ENCODE assay signal across 8 cellular contexts in the genomic region with DNA sequence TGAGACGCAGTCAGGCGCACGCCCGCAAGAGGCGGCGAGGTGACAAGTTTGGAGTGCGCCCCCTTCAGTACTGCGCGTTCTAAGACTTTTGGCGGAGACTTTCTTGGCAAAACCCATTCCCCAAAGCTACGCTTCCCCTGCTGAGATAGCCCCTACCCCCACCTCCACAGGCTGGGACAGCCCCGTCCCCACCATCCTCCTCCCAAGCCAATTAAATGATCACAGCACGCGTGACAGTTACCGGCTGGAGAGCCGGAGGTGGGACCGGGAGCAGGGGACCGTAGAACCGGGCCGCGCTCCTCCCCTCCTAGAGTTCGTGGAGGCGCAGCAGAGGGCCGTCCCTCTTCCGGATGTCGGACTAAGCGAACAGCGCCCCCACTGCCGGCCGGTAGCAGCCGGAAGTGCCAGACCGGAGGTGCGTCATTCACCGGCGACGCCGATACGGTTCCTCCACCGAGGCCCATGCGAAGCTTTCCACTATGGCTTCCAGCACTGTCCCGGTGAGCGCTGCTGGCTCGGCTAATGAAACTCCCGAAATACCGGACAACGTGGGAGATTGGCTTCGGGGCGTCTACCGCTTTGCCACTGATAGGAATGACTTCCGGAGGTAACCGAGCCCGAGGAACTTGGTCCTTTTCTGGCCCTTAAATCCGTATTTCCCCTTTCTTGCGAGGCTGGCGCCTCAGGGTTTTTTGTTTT.
DNase-seq lines count a peak whose midpoint lies in the region; ATAC-seq and FAIRE-seq lines count a peak whose summit lies in the region.

Gene TOMM6, plus strand, starts transcription at position 476 of the 699 bp plus-strand sequence. Its CDS starts 4 bp downstream, at position 480.

- H3K4me2 ChIP-seq in BLaER1: peak within 1 kb of the TSS; percentile 90

- peak; percentile 87 for FAIRE-seq in GM19239 (lab: Jason Lieb, UNC)

- peak; percentile 56 for ATAC-seq in HG03457 (IDR thresholded peaks at IDR 0.05; ENCODE audit: unreplicated experiment)

- no peaks in the 10 kb centered on the region for H3K9me3 ChIP-seq in BLaER1

- H3K27me3 ChIP-seq in BLaER1: no peaks in the 10 kb centered on the region

- H3K4me3 ChIP-seq in BLaER1: peak within 1 kb of the TSS; percentile 84

- H3K4me1 ChIP-seq in BLaER1: peaks cover 32% of the 10 kb centered on the region

- H3K9ac ChIP-seq in BLaER1: peak within 1 kb of the TSS; percentile 97

- DNase-seq in GM19239 (ENCODE audit: insufficient read length, low spot score) (peak; percentile 85), NCI-H524 (lab: John Stamatoyannopoulos, UW) (peak; percentile 82 to 91), left kidney (ENCODE audit: low read depth, low spot score) (peak; percentile 97)
- peak; percentile 93 to 94 for DNase-seq in activated CD4-positive, alpha-beta T cell treated with anti-CD3 and anti-CD28 coated beads for 4 hours
- DNase-seq in stimulated activated CD4-positive, alpha-beta T cell treated with anti-CD3 and anti-CD28 coated beads, Interleukin-2, amount 100 ng/mL, for 24 hours: peak; percentile 96 to 97

- H3K27ac ChIP-seq in BLaER1 (peak within 1 kb of the TSS; percentile 88), cingulate gyrus (ENCODE audit: low read depth, low read length) (peak within 1 kb of the TSS; percentile 96)

- H4K20me1 ChIP-seq in BLaER1: peaks cover 34% of the 10 kb centered on the region

- H3K36me3 ChIP-seq in BLaER1: peaks cover 38% of the 10 kb centered on the region

Comparison
In these comparisons a context has a peak if more than half of its experiments do, and no peak if none do; other contexts are left out.
1. Peak in every context shown above with its lines: DNase-seq, ATAC-seq, H3K4me3 ChIP-seq and H3K27ac ChIP-seq.